15 cellular contexts compared by ENCODE assay signal in the genomic region with DNA sequence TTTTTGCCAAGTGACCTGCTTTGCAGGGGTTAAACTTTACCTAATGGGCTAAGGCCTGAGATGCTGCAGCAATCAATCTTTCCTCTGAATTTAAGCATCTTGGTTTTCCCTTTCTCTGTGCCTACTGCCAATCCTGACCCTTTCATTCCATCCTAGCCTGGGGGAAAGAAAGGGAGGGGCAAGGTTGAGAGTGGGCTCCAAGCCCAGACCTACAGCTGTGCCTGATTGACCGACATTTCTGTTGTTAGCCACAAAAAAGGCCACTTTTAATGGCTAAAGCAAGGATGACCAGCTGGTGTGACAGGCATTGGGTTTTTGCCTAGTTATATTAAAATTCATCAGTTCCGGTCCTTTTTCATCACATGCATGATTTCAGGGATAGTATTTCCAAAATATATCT.
DNase-seq lines count a peak whose midpoint lies in the region; TF ChIP-seq lines count a peak whose summit lies in the region.
"Had no signal": no experiment of that assay in that cellular context is flagged by ENCODE, and none has a peak within 500 bp of the region (broad histone marks: within the 10 kb centered on the region; RNA-seq: fewer than 3 reads in every experiment).

No MANE protein-coding gene starts in this region.

- intact Hi-C loops in activated T-helper 2 cell treated with anti-CD3 and anti-CD28 coated beads, Interferon-gamma antibody, Interleukin-2, Interleukin-4, amounts not matched to agents 10 μg/mL and 5 μg/mL and 100 μg/mL, durations not matched to agents 14 hours and 24 hours and 36 hours (cut with micrococcal nuclease): no loop called here

- H3K27me3 ChIP-seq in neural progenitor cell (no peaks in the 10 kb centered on the region), Karpas-422 (ENCODE audit: low read length) (no peaks in the 10 kb centered on the region)

- H3K36me3 Mint-ChIP-seq in neural progenitor cell: no peaks in the 10 kb centered on the region
- H3K36me3 Mint-ChIP-seq in activated T-helper 2 cell treated with anti-CD3 and anti-CD28 coated beads, Interferon-gamma antibody, Interleukin-2, Interleukin-4, amounts not matched to agents 10 μg/mL and 5 μg/mL and 100 μg/mL, durations not matched to agents 14 hours and 24 hours and 36 hours (ENCODE audit: low read depth): no peaks in the 10 kb centered on the region

- H3K36me3 ChIP-seq in neural progenitor cell: no peaks in the 10 kb centered on the region
- no peaks in the 10 kb centered on the region for H3K36me3 ChIP-seq in Karpas-422 (ENCODE audit: insufficient read depth, low read length)

- H3K27ac Mint-ChIP-seq in neural progenitor cell: no peak overlapping the region
- H3K27ac Mint-ChIP-seq in activated T-helper 2 cell treated with anti-CD3 and anti-CD28 coated beads, Interferon-gamma antibody, Interleukin-2, Interleukin-4, amounts not matched to agents 10 μg/mL and 5 μg/mL and 100 μg/mL, durations not matched to agents 14 hours and 24 hours and 36 hours: no peak overlapping the region
- H3K27ac Mint-ChIP-seq: B cell; CD4-positive, alpha-beta T cell; HFFc6 had no signal

- H2AFZ ChIP-seq in neural progenitor cell (replicated peaks): no peak overlapping the region
- no peak overlapping the region for H2AFZ ChIP-seq in Karpas-422 (ENCODE audit: low read length)

- peaks cover 7% of the 10 kb centered on the region for H3F3A ChIP-seq in neural progenitor cell (ENCODE audit: low read depth)

- DNase-seq in ELF-1 (ENCODE audit: low read depth, low spot score) (peak; percentile 68), NCI-H146 (lab: John Stamatoyannopoulos, UW) (peak; percentile 45), astrocyte of the hippocampus (ENCODE audit: low read depth, low spot score) (peak; percentile 31), neural progenitor cell (ENCODE audit: low spot score) (peak; percentile 42), OCI-M2 (lab: John Stamatoyannopoulos, UW; ENCODE audit: unreplicated experiment) (no peak), Karpas-422 (no peak)
- no peak for DNase-seq in activated T-helper 2 cell treated with anti-CD3 and anti-CD28 coated beads, Interferon-gamma antibody, Interleukin-2, Interleukin-4, amounts not matched to agents 10 μg/mL and 5 μg/mL and 100 μg/mL, durations not matched to agents 14 hours and 24 hours and 36 hours (ENCODE audit: low spot score)
- DNase-seq: Calu3; CD4-positive, alpha-beta T cell; DMS 273 treated with DMSO at 0.1 percent for 48 hours; GDM1; HCEC 1CT; HFFc6 had no signal

- H3K9me2 ChIP-seq in Karpas-422 (replicated peaks; ENCODE audit: insufficient read depth, low read length): no peaks in the 10 kb centered on the region

- H3K4me1 ChIP-seq in neural progenitor cell (peaks cover 20% of the 10 kb centered on the region), Karpas-422 (ENCODE audit: low read length) (peaks cover 8% of the 10 kb centered on the region)

- TF ChIP-seq CTCF in neural progenitor cell (IDR thresholded peaks at IDR 0.05): no peak

- H3K4me1 Mint-ChIP-seq in neural progenitor cell: peaks cover 16% of the 10 kb centered on the region
- H3K4me1 Mint-ChIP-seq in activated T-helper 2 cell treated with anti-CD3 and anti-CD28 coated beads, Interferon-gamma antibody, Interleukin-2, Interleukin-4, amounts not matched to agents 10 μg/mL and 5 μg/mL and 100 μg/mL, durations not matched to agents 14 hours and 24 hours and 36 hours (ENCODE audit: low read depth): no peaks in the 10 kb centered on the region
- H3K4me1 Mint-ChIP-seq: B cell had no signal

- H3K4me3 Mint-ChIP-seq in neural progenitor cell: no peak overlapping the region
- H3K4me3 Mint-ChIP-seq in activated T-helper 2 cell treated with anti-CD3 and anti-CD28 coated beads, Interferon-gamma antibody, Interleukin-2, Interleukin-4, amounts not matched to agents 10 μg/mL and 5 μg/mL and 100 μg/mL, durations not matched to agents 14 hours and 24 hours and 36 hours (ENCODE audit: low read depth): no peak overlapping the region
- H3K4me3 Mint-ChIP-seq: B cell; CD4-positive, alpha-beta T cell; HFFc6 had no signal

- H3K27ac ChIP-seq in neural progenitor cell (no peak overlapping the region), Karpas-422 (ENCODE audit: low read length) (no peak overlapping the region)
- H3K27ac ChIP-seq: HL-60 had no signal

- H3K9me3 Mint-ChIP-seq in neural progenitor cell: peaks cover 7% of the 10 kb centered on the region
- H3K9me3 Mint-ChIP-seq in activated T-helper 2 cell treated with anti-CD3 and anti-CD28 coated beads, Interferon-gamma antibody, Interleukin-2, Interleukin-4, amounts not matched to agents 10 μg/mL and 5 μg/mL and 100 μg/mL, durations not matched to agents 14 hours and 24 hours and 36 hours: no peaks in the 10 kb centered on the region
- H3K9me3 Mint-ChIP-seq: CD4-positive, alpha-beta T cell had no signal

- no peaks in the 10 kb centered on the region for H3K79me2 ChIP-seq in neural progenitor cell (ENCODE audit: low read depth)
- H3K79me2 ChIP-seq in Karpas-422 (ENCODE audit: low read length): no peaks in the 10 kb centered on the region

- no peaks in the 10 kb centered on the region for H3K9me3 ChIP-seq in neural progenitor cell (ENCODE audit: low read depth)
- no peaks in the 10 kb centered on the region for H3K9me3 ChIP-seq in Karpas-422 (ENCODE audit: low read length)

- no peak overlapping the region for H3K4me3 ChIP-seq in neural progenitor cell
- H3K4me3 ChIP-seq in Karpas-422 (ENCODE audit: low read length): no peak overlapping the region

- H3K4me2 ChIP-seq in neural progenitor cell: peak overlapping the region; percentile 20
- H3K4me2 ChIP-seq in Karpas-422 (ENCODE audit: low read depth, low read length, poor library complexity, severe bottlenecking): no peak overlapping the region

- H4K20me1 ChIP-seq in neural progenitor cell (ENCODE audit: low read depth) (no peaks in the 10 kb centered on the region), Karpas-422 (ENCODE audit: insufficient read depth, low read depth, low read length) (no peaks in the 10 kb centered on the region)

- no peak overlapping the region for H3K9ac ChIP-seq in neural progenitor cell
- no peak overlapping the region for H3K9ac ChIP-seq in Karpas-422 (ENCODE audit: low read length)

- no peaks in the 10 kb centered on the region for H3K27me3 Mint-ChIP-seq in neural progenitor cell (ENCODE audit: insufficient read depth, low read depth)
- no peaks in the 10 kb centered on the region for H3K27me3 Mint-ChIP-seq in activated T-helper 2 cell treated with anti-CD3 and anti-CD28 coated beads, Interferon-gamma antibody, Interleukin-2, Interleukin-4, amounts not matched to agents 10 μg/mL and 5 μg/mL and 100 μg/mL, durations not matched to agents 14 hours and 24 hours and 36 hours (ENCODE audit: low read depth)

Comparison
In these comparisons a context has a peak if more than half of its experiments do, and no peak if none do; other contexts are left out.
1. DNase-seq: peak in ELF-1 (single experiment), NCI-H146 (single experiment), astrocyte of the hippocampus (single experiment) and neural progenitor cell (single experiment); none in activated T-helper 2 cell treated with anti-CD3 and anti-CD28 coated beads, Interferon-gamma antibody, Interleukin-2, Interleukin-4, amounts not matched to agents 10 μg/mL and 5 μg/mL and 100 μg/mL, durations not matched to agents 14 hours and 24 hours and 36 hours (single experiment), OCI-M2 (single experiment) and Karpas-422 (single experiment).